13 cellular contexts compared by ENCODE assay signal in the genomic region with DNA sequence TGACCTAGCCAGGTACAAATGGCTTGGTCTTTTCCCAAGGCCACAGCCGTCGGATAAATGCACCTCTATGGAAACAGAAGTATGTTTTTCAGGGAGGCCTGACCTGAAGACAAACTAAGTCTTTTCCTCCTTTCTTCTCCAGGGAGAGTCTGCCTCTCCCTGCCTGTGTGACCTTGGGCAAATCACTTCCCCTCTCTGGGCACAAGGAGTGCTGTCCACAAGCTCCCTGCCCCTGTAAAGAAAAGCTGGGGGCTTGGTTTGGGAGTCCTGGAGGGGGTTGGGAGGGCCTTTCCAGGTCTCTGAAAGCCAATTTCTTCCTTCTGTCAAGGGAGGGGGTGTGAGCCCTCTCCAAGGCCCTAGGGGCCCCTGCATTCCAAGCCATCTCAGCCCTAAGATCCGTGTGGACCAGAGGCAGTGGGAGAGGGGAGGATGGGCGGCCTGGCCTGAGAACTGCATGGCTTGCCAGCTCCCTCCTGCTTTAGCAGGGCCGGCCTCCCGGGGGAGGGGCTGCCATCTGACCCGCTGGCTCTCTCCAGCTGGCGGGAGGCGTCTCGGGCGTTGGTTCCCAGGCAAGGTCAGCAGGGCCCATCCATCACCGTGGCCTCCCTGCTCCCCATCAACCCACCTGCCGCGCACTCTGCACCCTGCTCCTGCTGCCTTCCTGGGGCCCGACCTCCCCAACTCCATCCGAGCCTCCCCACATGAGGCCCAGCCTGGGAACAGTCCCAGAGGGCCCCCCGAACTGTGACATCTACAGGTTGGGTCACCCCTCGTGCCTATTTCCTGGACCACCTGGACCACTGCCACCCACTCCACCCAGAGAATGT.
A peak's percentile ranks its signal among the peaks of the same experiment; 100 is the strongest.
DNase-seq lines count a peak whose midpoint lies in the region; ATAC-seq and TF ChIP-seq lines count a peak whose summit lies in the region.
"Had no signal": no experiment of that assay in that cellular context is flagged by ENCODE, and none has a peak within 500 bp of the region (broad histone marks: within the 10 kb centered on the region; RNA-seq: fewer than 3 reads in every experiment).

No MANE protein-coding gene starts in this region.

- no peaks in the 10 kb centered on the region for H3K27me3 ChIP-seq in left ventricle myocardium inferior (ENCODE audit: low read depth)
- H3K27me3 ChIP-seq in Caco-2 (replicated peaks; ENCODE audit: control insufficient read depth, insufficient read depth, low read length) = no peaks in the 10 kb centered on the region

- POLR2A ChIA-PET in Caco-2 (lab: Charles Lee) = no interaction called here

- intact Hi-C loops in left ventricle myocardium inferior (cut with micrococcal nuclease) (no loop called here), Caco-2 (cut with micrococcal nuclease; ENCODE audit: unreplicated experiment) (no loop called here)

- H3K9me3 ChIP-seq in left ventricle myocardium inferior (replicated peaks) (no peaks in the 10 kb centered on the region), Caco-2 (no peaks in the 10 kb centered on the region)

- H3K36me3 ChIP-seq in left ventricle myocardium inferior (no peaks in the 10 kb centered on the region), Caco-2 (ENCODE audit: control insufficient read depth, insufficient read depth, low read length) (no peaks in the 10 kb centered on the region)

- H3K4me1 ChIP-seq in left ventricle myocardium inferior (peaks cover 28% of the 10 kb centered on the region), Caco-2 (0 out of 2 replicates have a peak, but pooled peaks cover 3% of the 10 kb centered on the region)

- no peaks in the 10 kb centered on the region for H3K27me3 Mint-ChIP-seq in activated T-helper 17 cell treated with anti-CD3 and anti-CD28 coated beads, Interleukin-2, amount 50 U/mL, for 72 hours
- no peaks in the 10 kb centered on the region for H3K27me3 Mint-ChIP-seq in Caco-2 (ENCODE audit: insufficient read depth, unreplicated experiment)
- H3K27me3 Mint-ChIP-seq: activated CD4-positive, alpha-beta T cell treated with anti-CD3 and anti-CD28 coated beads, Interleukin-2, amount 10 ng/mL, durations not matched to agents 24 days and 14 days had no signal

- no TSS peak for BruUV-seq in Caco-2 (replicated peaks; lab: Mats Ljungman, UMichigan)

- H3K36me3 Mint-ChIP-seq in activated T-helper 17 cell treated with anti-CD3 and anti-CD28 coated beads, Interleukin-2, amount 50 U/mL, for 72 hours (ENCODE audit: low read depth) = no peaks in the 10 kb centered on the region
- no peaks in the 10 kb centered on the region for H3K36me3 Mint-ChIP-seq in Caco-2 (ENCODE audit: insufficient read depth, unreplicated experiment)

- CTCF ChIA-PET in Caco-2 (lab: Charles Lee) = no interaction called here

- DNase-seq in AG08396 (ENCODE audit: low spot score) (peak; percentile 48), left ventricle myocardium inferior (peak; percentile 42), omental fat pad (ENCODE audit: low spot score) (no peak), SIG-M5 treated with dmso at 0.1 percent for 504 hours (lab: John Stamatoyannopoulos, UW; ENCODE audit: unreplicated experiment) (no peak), KG1 (lab: John Stamatoyannopoulos, UW) (no peak), Caco-2 (no peak)
- DNase-seq: activated CD4-positive, alpha-beta T cell treated with anti-CD3 and anti-CD28 coated beads, Interleukin-2, amount 10 ng/mL, durations not matched to agents 24 days and 14 days; NCI-H2171 treated with DMSO at 0.1 percent for 48 hours had no signal

- no peak overlapping the region for H3K27ac ChIP-seq in left ventricle myocardium inferior (replicated peaks)
- H3K27ac ChIP-seq: epithelial cell of prostate, RWPE1 had no signal

- peak overlapping the region; percentile 26 for H3K27ac Mint-ChIP-seq in activated T-helper 17 cell treated with anti-CD3 and anti-CD28 coated beads, Interleukin-2, amount 50 U/mL, for 72 hours
- no peak overlapping the region for H3K27ac Mint-ChIP-seq in Caco-2 (ENCODE audit: unreplicated experiment)
- H3K27ac Mint-ChIP-seq: activated CD4-positive, alpha-beta T cell treated with anti-CD3 and anti-CD28 coated beads, Interleukin-2, amount 10 ng/mL, durations not matched to agents 24 days and 14 days had no signal

- no peaks in the 10 kb centered on the region for H3K9me3 Mint-ChIP-seq in activated T-helper 17 cell treated with anti-CD3 and anti-CD28 coated beads, Interleukin-2, amount 50 U/mL, for 72 hours
- H3K9me3 Mint-ChIP-seq in Caco-2 (ENCODE audit: unreplicated experiment) = no peaks in the 10 kb centered on the region
- H3K9me3 Mint-ChIP-seq: activated CD4-positive, alpha-beta T cell treated with anti-CD3 and anti-CD28 coated beads, Interleukin-2, amount 10 ng/mL, durations not matched to agents 24 days and 14 days had no signal

- H3K4me3 Mint-ChIP-seq in activated T-helper 17 cell treated with anti-CD3 and anti-CD28 coated beads, Interleukin-2, amount 50 U/mL, for 72 hours = no peak overlapping the region
- no peak overlapping the region for H3K4me3 Mint-ChIP-seq in Caco-2 (ENCODE audit: unreplicated experiment)
- H3K4me3 Mint-ChIP-seq: activated CD4-positive, alpha-beta T cell treated with anti-CD3 and anti-CD28 coated beads, Interleukin-2, amount 10 ng/mL, durations not matched to agents 24 days and 14 days had no signal

- TF ChIP-seq CTCF in left ventricle myocardium inferior (IDR thresholded peaks at IDR 0.05; ENCODE audit: borderline replicate concordance) = no peak
- TF ChIP-seq CTCF in omental fat pad (IDR thresholded peaks at IDR 0.05) = no peak
- TF ChIP-seq CTCF in Caco-2 (IDR thresholded peaks at IDR 0.05; ENCODE audit: insufficient read depth in 1 of 2, low read depth in 1 of 2, low read length in 1 of 2, severe bottlenecking in 1 of 2, unreplicated experiment in 1 of 2) = no peak

- ATAC-seq in activated T-helper 17 cell treated with anti-CD3 and anti-CD28 coated beads, Interleukin-2, amount 50 U/mL, for 72 hours (replicated peaks) = no peak
- ATAC-seq in omental fat pad (ENCODE audit: low FRiP score) (peak; percentile 30), HG03457 (IDR thresholded peaks at IDR 0.05; ENCODE audit: unreplicated experiment) (no peak)
- ATAC-seq: HCT116 had no signal

- H3K4me3 ChIP-seq in left ventricle myocardium inferior = no peak overlapping the region
- no peak overlapping the region for H3K4me3 ChIP-seq in Caco-2 (ENCODE audit: low read depth, low read length)

- peaks cover 5% of the 10 kb centered on the region for H3K4me1 Mint-ChIP-seq in activated T-helper 17 cell treated with anti-CD3 and anti-CD28 coated beads, Interleukin-2, amount 50 U/mL, for 72 hours
- peaks cover 4% of the 10 kb centered on the region for H3K4me1 Mint-ChIP-seq in Caco-2 (ENCODE audit: low read depth, unreplicated experiment)

Comparison
In these comparisons a context has a peak if more than half of its experiments do, and no peak if none do; other contexts are left out.
1. DNase-seq: peak in AG08396 (single experiment) and left ventricle myocardium inferior (single experiment); none in omental fat pad (single experiment), SIG-M5 treated with dmso at 0.1 percent for 504 hours (single experiment), KG1 (single experiment) and Caco-2 (0 of 2).